In genomic region chr7:44018857-44019807, GRCh38 we compare ENCODE assay signal across 8 cellular contexts.
DNase-seq lines count a peak whose midpoint lies in the region; ATAC-seq lines count a peak whose summit lies in the region.
"Not testable (repeated sequence)": the region's sequence is repeated elsewhere in the genome, so short reads cannot be mapped to it uniquely, and the experiment has no call there.

No MANE protein-coding gene starts in this region.

- H3K27ac Mint-ChIP-seq in central memory CD8-positive, alpha-beta T cell (ENCODE audit: low read depth), result peak overlapping the region; percentile 81

- H3K4me3 Mint-ChIP-seq in central memory CD8-positive, alpha-beta T cell, result peak overlapping the region; percentile 83

- H3K9me3 Mint-ChIP-seq in central memory CD8-positive, alpha-beta T cell, result not testable (repeated sequence)

- not testable (repeated sequence) for H3K36me3 Mint-ChIP-seq in central memory CD8-positive, alpha-beta T cell (ENCODE audit: insufficient read depth)

- H3K27me3 Mint-ChIP-seq in central memory CD8-positive, alpha-beta T cell, result not testable (repeated sequence)

- ATAC-seq in GM19035 (IDR thresholded peaks at IDR 0.05; ENCODE audit: unreplicated experiment) (peak; percentile 98), HG03280 (IDR thresholded peaks at IDR 0.05; ENCODE audit: unreplicated experiment) (peak; percentile 93)
- peak; percentile 97 for ATAC-seq in central memory CD8-positive, alpha-beta T cell (replicated peaks; ENCODE audit: extremely low read depth, poor library complexity, severe bottlenecking)

- peak; percentile 96 for DNase-seq in Ammon's horn (ENCODE audit: low spot score)
- DNase-seq in NCI-H226, result peak; percentile 96
- DNase-seq in activated CD4-positive, CD25-positive, alpha-beta regulatory T cell (lab: John Stamatoyannopoulos, UW), result peak; percentile 96 to 98 (median 97)
- DNase-seq in central memory CD8-positive, alpha-beta T cell (ENCODE audit: low spot score in 2 of 2), result peak; percentile 99 to 100
- DNase-seq in islet precursor cell, result peak; percentile 98
- DNase-seq in stimulated activated CD4-positive, alpha-beta T cell treated with anti-CD3 and anti-CD28 coated beads, Interleukin-12 subunit alpha, Interleukin-12 subunit beta, amount 100 ng/mL, for 4 hours, result peak; percentile 99

- H3K4me1 Mint-ChIP-seq in central memory CD8-positive, alpha-beta T cell, result not testable (repeated sequence)

Comparison
In these comparisons a context has a peak if more than half of its experiments do, and no peak if none do; other contexts are left out.
1. Peak in every context shown above with its lines: DNase-seq and ATAC-seq.